ENCODE assay signal across 3 cellular contexts in the genomic region with DNA sequence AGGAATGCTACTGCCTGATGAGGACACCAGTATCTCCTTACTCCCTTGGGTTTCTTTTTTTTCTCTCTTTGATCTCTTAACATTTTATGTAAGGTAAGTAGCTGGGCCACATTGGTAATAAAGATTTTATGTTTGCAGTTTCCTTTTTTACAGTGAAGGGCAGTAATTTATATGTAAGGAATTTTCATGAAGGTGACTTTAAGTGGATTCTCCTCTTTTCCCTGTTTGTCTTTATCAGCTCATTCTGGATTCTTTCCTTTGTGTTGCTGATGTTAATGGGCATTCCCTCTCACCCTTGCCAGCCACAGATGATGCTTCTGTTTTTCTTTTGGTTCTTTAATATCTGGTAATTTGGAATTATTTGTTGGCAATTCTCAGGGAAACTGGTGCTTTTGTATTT.
TF ChIP-seq lines count a peak whose summit lies in the region.

No MANE protein-coding gene starts in this region.

TF ChIP-seq in GM23338, 12 proteins besides CTCF, POLR2A, EP300 and RAD21 (continues in another document):
- TF ChIP-seq NANOG (IDR thresholded peaks at IDR 0.05; ENCODE audit: borderline replicate concordance), result no peak
- no peak for TF ChIP-seq EZH2phosphoT487 (IDR thresholded peaks at IDR 0.05; ENCODE audit: unreplicated experiment)
- TF ChIP-seq, protein P1, sequence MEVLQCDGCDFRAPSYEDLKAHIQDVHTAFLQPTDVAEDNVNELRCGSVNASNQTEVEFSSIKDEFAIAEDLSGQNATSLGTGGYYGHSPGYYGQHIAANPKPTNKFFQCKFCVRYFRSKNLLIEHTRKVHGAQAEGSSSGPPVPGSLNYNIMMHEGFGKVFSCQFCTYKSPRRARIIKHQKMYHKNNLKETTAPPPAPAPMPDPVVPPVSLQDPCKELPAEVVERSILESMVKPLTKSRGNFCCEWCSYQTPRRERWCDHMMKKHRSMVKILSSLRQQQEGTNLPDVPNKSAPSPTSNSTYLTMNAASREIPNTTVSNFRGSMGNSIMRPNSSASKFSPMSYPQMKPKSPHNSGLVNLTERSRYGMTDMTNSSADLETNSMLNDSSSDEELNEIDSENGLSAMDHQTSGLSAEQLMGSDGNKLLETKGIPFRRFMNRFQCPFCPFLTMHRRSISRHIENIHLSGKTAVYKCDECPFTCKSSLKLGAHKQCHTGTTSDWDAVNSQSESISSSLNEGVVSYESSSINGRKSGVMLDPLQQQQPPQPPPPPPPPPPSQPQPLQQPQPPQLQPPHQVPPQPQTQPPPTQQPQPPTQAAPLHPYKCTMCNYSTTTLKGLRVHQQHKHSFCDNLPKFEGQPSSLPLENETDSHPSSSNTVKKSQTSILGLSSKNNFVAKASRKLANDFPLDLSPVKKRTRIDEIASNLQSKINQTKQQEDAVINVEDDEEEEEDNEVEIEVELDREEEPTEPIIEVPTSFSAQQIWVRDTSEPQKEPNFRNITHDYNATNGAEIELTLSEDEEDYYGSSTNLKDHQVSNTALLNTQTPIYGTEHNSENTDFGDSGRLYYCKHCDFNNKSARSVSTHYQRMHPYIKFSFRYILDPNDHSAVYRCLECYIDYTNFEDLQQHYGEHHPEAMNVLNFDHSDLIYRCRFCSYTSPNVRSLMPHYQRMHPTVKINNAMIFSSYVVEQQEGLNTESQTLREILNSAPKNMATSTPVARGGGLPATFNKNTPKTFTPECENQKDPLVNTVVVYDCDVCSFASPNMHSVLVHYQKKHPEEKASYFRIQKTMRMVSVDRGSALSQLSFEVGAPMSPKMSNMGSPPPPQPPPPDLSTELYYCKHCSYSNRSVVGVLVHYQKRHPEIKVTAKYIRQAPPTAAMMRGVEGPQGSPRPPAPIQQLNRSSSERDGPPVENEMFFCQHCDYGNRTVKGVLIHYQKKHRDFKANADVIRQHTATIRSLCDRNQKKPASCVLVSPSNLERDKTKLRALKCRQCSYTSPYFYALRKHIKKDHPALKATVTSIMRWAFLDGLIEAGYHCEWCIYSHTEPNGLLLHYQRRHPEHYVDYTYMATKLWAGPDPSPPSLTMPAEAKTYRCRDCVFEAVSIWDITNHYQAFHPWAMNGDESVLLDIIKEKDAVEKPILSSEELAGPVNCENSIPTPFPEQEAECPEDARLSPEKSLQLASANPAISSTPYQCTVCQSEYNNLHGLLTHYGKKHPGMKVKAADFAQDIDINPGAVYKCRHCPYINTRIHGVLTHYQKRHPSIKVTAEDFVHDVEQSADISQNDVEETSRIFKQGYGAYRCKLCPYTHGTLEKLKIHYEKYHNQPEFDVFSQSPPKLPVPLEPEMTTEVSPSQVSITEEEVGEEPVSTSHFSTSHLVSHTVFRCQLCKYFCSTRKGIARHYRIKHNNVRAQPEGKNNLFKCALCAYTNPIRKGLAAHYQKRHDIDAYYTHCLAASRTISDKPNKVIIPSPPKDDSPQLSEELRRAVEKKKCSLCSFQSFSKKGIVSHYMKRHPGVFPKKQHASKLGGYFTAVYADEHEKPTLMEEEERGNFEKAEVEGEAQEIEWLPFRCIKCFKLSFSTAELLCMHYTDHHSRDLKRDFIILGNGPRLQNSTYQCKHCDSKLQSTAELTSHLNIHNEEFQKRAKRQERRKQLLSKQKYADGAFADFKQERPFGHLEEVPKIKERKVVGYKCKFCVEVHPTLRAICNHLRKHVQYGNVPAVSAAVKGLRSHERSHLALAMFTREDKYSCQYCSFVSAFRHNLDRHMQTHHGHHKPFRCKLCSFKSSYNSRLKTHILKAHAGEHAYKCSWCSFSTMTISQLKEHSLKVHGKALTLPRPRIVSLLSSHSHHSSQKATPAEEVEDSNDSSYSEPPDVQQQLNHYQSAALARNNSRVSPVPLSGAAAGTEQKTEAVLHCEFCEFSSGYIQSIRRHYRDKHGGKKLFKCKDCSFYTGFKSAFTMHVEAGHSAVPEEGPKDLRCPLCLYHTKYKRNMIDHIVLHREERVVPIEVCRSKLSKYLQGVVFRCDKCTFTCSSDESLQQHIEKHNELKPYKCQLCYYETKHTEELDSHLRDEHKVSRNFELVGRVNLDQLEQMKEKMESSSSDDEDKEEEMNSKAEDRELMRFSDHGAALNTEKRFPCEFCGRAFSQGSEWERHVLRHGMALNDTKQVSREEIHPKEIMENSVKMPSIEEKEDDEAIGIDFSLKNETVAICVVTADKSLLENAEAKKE (CRISPR knock-in tag; IDR thresholded peaks at IDR 0.05), result no peak
- TF ChIP-seq JUNB (IDR thresholded peaks at IDR 0.05; ENCODE audit: unreplicated experiment), result no peak
- TF ChIP-seq EZH2 (IDR thresholded peaks at IDR 0.05; ENCODE audit: low read depth, unreplicated experiment), result no peak

TF ChIP-seq in WTC11, 78 proteins besides CTCF, POLR2A, EP300 and RAD21 (continues in another document):
- TF ChIP-seq ESRRA (CRISPR knock-in tag; IDR thresholded peaks at IDR 0.05; ENCODE audit: borderline replicate concordance) (no peak), GABPB1 (CRISPR knock-in tag; IDR thresholded peaks at IDR 0.05) (no peak), RORB (CRISPR knock-in tag; IDR thresholded peaks at IDR 0.05) (no peak), ZNF121 (CRISPR knock-in tag; IDR thresholded peaks at IDR 0.05) (no peak), PRDM15 (CRISPR knock-in tag; IDR thresholded peaks at IDR 0.05) (no peak), OVOL2 (CRISPR knock-in tag; IDR thresholded peaks at IDR 0.05; ENCODE audit: borderline replicate concordance) (no peak), GTF2I (CRISPR knock-in tag; conservative IDR thresholded peaks at IDR 0.05) (no peak), ZNF425 (CRISPR knock-in tag; conservative IDR thresholded peaks at IDR 0.05) (no peak), NR2C2 (CRISPR knock-in tag; IDR thresholded peaks at IDR 0.05) (no peak), FOXP1 (CRISPR knock-in tag; IDR thresholded peaks at IDR 0.05; ENCODE audit: borderline replicate concordance) (no peak), EMX1 (CRISPR knock-in tag; IDR thresholded peaks at IDR 0.05) (no peak), MYBL2 (CRISPR knock-in tag; IDR thresholded peaks at IDR 0.05) (no peak)
- TF ChIP-seq, protein P2, sequence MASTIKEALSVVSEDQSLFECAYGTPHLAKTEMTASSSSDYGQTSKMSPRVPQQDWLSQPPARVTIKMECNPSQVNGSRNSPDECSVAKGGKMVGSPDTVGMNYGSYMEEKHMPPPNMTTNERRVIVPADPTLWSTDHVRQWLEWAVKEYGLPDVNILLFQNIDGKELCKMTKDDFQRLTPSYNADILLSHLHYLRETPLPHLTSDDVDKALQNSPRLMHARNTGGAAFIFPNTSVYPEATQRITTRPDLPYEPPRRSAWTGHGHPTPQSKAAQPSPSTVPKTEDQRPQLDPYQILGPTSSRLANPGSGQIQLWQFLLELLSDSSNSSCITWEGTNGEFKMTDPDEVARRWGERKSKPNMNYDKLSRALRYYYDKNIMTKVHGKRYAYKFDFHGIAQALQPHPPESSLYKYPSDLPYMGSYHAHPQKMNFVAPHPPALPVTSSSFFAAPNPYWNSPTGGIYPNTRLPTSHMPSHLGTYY (CRISPR knock-in tag; IDR thresholded peaks at IDR 0.05), result no peak

TF ChIP-seq in SK-N-SH, 30 proteins besides CTCF, POLR2A, EP300 and RAD21:
- TF ChIP-seq, protein P3, sequence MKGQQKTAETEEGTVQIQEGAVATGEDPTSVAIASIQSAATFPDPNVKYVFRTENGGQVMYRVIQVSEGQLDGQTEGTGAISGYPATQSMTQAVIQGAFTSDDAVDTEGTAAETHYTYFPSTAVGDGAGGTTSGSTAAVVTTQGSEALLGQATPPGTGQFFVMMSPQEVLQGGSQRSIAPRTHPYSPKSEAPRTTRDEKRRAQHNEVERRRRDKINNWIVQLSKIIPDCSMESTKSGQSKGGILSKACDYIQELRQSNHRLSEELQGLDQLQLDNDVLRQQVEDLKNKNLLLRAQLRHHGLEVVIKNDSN (IDR thresholded peaks at IDR 0.05; ENCODE audit: borderline replicate concordance, low read depth), result no peak
- no peak for TF ChIP-seq FOXM1 (IDR thresholded peaks at IDR 0.05; ENCODE audit: low read depth)
- TF ChIP-seq, protein P4, sequence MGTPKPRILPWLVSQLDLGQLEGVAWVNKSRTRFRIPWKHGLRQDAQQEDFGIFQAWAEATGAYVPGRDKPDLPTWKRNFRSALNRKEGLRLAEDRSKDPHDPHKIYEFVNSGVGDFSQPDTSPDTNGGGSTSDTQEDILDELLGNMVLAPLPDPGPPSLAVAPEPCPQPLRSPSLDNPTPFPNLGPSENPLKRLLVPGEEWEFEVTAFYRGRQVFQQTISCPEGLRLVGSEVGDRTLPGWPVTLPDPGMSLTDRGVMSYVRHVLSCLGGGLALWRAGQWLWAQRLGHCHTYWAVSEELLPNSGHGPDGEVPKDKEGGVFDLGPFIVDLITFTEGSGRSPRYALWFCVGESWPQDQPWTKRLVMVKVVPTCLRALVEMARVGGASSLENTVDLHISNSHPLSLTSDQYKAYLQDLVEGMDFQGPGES (IDR thresholded peaks at IDR 0.05; ENCODE audit: low read depth, low read length), result no peak
- TF ChIP-seq CHD2 (IDR thresholded peaks at IDR 0.05; ENCODE audit: low read length, partially characterized antibody), result no peak
- no peak for TF ChIP-seq YY1 (IDR thresholded peaks at IDR 0.05; ENCODE audit: low read depth)
- no peak for TF ChIP-seq MEF2A (IDR thresholded peaks at IDR 0.05; ENCODE audit: borderline replicate concordance, low read depth)
- TF ChIP-seq RFX5 (IDR thresholded peaks at IDR 0.05; ENCODE audit: low read length), result no peak
- TF ChIP-seq SIN3A (IDR thresholded peaks at IDR 0.05; ENCODE audit: borderline replicate concordance, low read depth, low read length), result no peak
- no peak for TF ChIP-seq MXI1 (IDR thresholded peaks at IDR 0.05; ENCODE audit: low read depth, low read length)
- no peak for TF ChIP-seq SMC3 (IDR thresholded peaks at IDR 0.05; ENCODE audit: low read depth, low read length)
- no peak for TF ChIP-seq RCOR1 (IDR thresholded peaks at IDR 0.05; ENCODE audit: low read length)
- TF ChIP-seq TCF12 (IDR thresholded peaks at IDR 0.05), result no peak
- TF ChIP-seq FOXJ3 (CRISPR knock-in tag; IDR thresholded peaks at IDR 0.05), result no peak
- TF ChIP-seq NRF1 (IDR thresholded peaks at IDR 0.05; ENCODE audit: low read depth, low read length), result no peak
- TF ChIP-seq TAF1 (IDR thresholded peaks at IDR 0.05; ENCODE audit: borderline replicate concordance, low read depth, low read length), result no peak
